In genomic region chr4:38131371-38132139, GRCh38 we compare ENCODE assay signal across 8 cellular contexts.
DNase-seq lines count a peak whose midpoint lies in the region; ATAC-seq and TF ChIP-seq lines count a peak whose summit lies in the region.

No MANE protein-coding gene starts in this region.

- H3K9me3 Mint-ChIP-seq in Caco-2 (ENCODE audit: unreplicated experiment) = no peaks in the 10 kb centered on the region

- peak overlapping the region; percentile 1 for H3K27ac Mint-ChIP-seq in Caco-2 (ENCODE audit: unreplicated experiment)

- H3K36me3 ChIP-seq in Caco-2 (ENCODE audit: control insufficient read depth, insufficient read depth, low read length) = no peaks in the 10 kb centered on the region; the same call in 1 of the 2 replicates
- H3K36me3 ChIP-seq in ovary = no peaks in the 10 kb centered on the region
- peaks cover 19% of the 10 kb centered on the region for H3K36me3 ChIP-seq in thymus (ENCODE audit: control insufficient read depth, insufficient read depth)

- BruUV-seq in Caco-2 (replicated peaks; lab: Mats Ljungman, UMichigan) = no TSS peak

- TF ChIP-seq POLR2A in ovary (IDR thresholded peaks at IDR 0.05) = no peak

- POLR2A ChIA-PET in Caco-2 (lab: Charles Lee) = interaction anchor here (0.9 kb wide), 1 partner anchor 793 kb away, joined by 3 read pairs; no protein-coding TSS in a partner anchor

- H3K4me3 Mint-ChIP-seq in Caco-2 (ENCODE audit: unreplicated experiment) = no peak overlapping the region

- H3K4me3 ChIP-seq in Caco-2 (ENCODE audit: low read depth, low read length) (no peak overlapping the region), ovary (no peak overlapping the region), thymus (ENCODE audit: low read length) (peak overlapping the region; percentile 6)

- H3K4me1 Mint-ChIP-seq in Caco-2 (ENCODE audit: low read depth, unreplicated experiment) = peaks cover 29% of the 10 kb centered on the region

- CTCF ChIA-PET in Caco-2 (lab: Charles Lee) = interaction anchor here (0.7 to 1.3 kb wide), 2 partner anchors 30 to 62 kb away, joined by 3 read pairs; no protein-coding TSS in a partner anchor

- H3K27me3 ChIP-seq in Caco-2 (replicated peaks; ENCODE audit: control insufficient read depth, insufficient read depth, low read length) (no peaks in the 10 kb centered on the region), ovary (no peaks in the 10 kb centered on the region), thymus (ENCODE audit: control insufficient read depth, insufficient read depth) (no peaks in the 10 kb centered on the region)

- H3K4me1 ChIP-seq in Caco-2 (peaks cover 40% of the 10 kb centered on the region), ovary (ENCODE audit: insufficient read depth) (peaks cover 13% of the 10 kb centered on the region), thymus (ENCODE audit: control insufficient read depth, insufficient read depth, low read length) (peaks cover 35% of the 10 kb centered on the region)

- peaks cover 6% of the 10 kb centered on the region for H3K36me3 Mint-ChIP-seq in Caco-2 (ENCODE audit: insufficient read depth, unreplicated experiment)

- H3K27ac ChIP-seq in ovary (peak overlapping the region; percentile 17 to 82), thymus (ENCODE audit: low read depth) (peak overlapping the region; percentile 81)

- ATAC-seq in HG03060 (IDR thresholded peaks at IDR 0.05; ENCODE audit: low read depth, unreplicated experiment) = peak; percentile 22

- H3K9me3 ChIP-seq in Caco-2 (no peaks in the 10 kb centered on the region), ovary (no peaks in the 10 kb centered on the region), thymus (ENCODE audit: control insufficient read depth) (no peaks in the 10 kb centered on the region)

- TF ChIP-seq CTCF in Caco-2 (IDR thresholded peaks at IDR 0.05; ENCODE audit: insufficient read depth in 1 of 2, low read depth in 1 of 2, low read length in 1 of 2, severe bottlenecking in 1 of 2, unreplicated experiment in 1 of 2) = no peak
- no peak for TF ChIP-seq CTCF in ovary (IDR thresholded peaks at IDR 0.05)

- WGBS in ovary, 3 donors = 55 to 62% (median 60%) methylated on average over 12 of the region's 12 CpGs
- WGBS in thymus = 44% methylated on average over 12 of the region's 12 CpGs

- H3K27me3 Mint-ChIP-seq in Caco-2 (ENCODE audit: insufficient read depth, unreplicated experiment) = no peaks in the 10 kb centered on the region

- intact Hi-C loops in Caco-2 (cut with micrococcal nuclease; ENCODE audit: unreplicated experiment) (loop anchor here (2.0 kb wide), 1 partner anchor 21 kb away; no protein-coding TSS in a partner anchor), ovary (cut with DNase I) (no loop called here)

- TF ChIP-seq EP300 in ovary (IDR thresholded peaks at IDR 0.05) = no peak

- DNase-seq in Caco-2 = no peak
- peak; percentile 46 to 59 for DNase-seq in activated CD4-positive, alpha-beta T cell treated with anti-CD3 and anti-CD28 coated beads, Interleukin-2, amount 50 U/mL, for 4 hours
- peak; percentile 62 for DNase-seq in effector CD4-positive, alpha-beta T cell
- DNase-seq in ovary = no peak
- no peak for DNase-seq in Ammon's horn (ENCODE audit: low spot score)
- no peak for DNase-seq in NCI-H226

Comparison
In these comparisons a context has a peak if more than half of its experiments do, and no peak if none do; other contexts are left out.
1. DNase-seq: peak in activated CD4-positive, alpha-beta T cell treated with anti-CD3 and anti-CD28 coated beads, Interleukin-2, amount 50 U/mL, for 4 hours (2 of 2) and effector CD4-positive, alpha-beta T cell (single experiment); none in Caco-2 (0 of 2), ovary (0 of 5), Ammon's horn (single experiment) and NCI-H226 (single experiment).